ENCODE assay signal across 29 cellular contexts in the genomic region with DNA sequence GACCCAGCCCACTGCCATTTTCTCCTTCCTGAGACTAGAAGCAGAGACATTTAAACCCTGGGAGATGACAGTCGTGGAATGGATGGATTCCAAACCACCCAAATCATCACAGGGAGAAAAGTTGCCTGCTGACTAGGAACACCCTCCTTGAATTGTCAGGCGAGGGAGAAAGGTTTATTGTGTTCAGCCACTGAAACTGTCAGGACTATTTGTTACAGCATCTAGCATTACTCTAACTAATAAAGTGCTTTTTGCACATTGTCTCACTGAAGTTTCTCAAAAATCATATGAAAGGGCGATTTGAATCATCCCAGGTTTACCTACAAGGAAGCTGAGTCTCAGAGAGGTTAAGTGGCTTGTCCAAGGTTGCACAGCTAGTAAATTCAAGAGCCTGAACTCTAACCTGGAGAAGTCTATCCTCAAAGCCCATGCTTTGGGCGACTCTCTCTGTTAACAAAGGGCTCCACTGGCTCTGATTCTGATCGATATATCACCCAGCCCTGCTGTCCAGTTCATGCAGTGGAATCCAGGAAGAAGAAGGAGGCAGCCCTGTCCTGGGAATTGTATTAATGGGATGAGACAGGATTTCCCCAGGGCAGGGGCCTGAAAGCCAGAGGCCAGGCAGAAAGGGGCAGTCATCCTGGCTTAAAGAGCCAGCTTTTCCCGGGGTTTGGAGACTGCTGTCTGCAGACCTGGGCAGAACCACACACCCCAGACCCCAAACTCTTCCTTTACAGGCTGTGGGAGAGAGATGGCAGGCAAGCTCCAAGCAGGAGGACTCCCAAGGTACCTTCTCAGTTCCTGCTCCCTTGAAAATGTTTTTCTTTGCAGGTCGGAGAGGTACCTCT. TPM values are rescaled to one million over a fixed set of nuclear protein-coding genes. Genes with fewer than 3 reads are reported as not detected.
"Had no signal": no experiment of that assay in that cellular context is flagged by ENCODE, and none has a peak within 500 bp of the region (broad histone marks: within the 10 kb centered on the region; RNA-seq: fewer than 3 reads in every experiment).

No MANE protein-coding gene starts in this region.

- H3K36me3 ChIP-seq: brain microvascular endothelial cell, esophagus muscularis mucosa, gastroesophageal sphincter, WERI-Rb-1 had no signal

- H3K4me1 ChIP-seq: esophagus muscularis mucosa, gastroesophageal sphincter had no signal

- ATAC-seq: activated CD4-positive, CD25-positive, alpha-beta regulatory T cell treated with anti-CD3 and anti-CD28 coated beads, Interleukin-2, amount 50 U/mL, for 24 hours; activated CD8-positive, alpha-beta T cell treated with anti-CD3 and anti-CD28 coated beads for 36 hours; activated T-cell treated with anti-CD3 and anti-CD28 coated beads, Interleukin-2, amount 50 U/mL, for 4 hours; activated T-helper 17 cell treated with anti-CD3 and anti-CD28 coated beads, Interleukin-2, amount 50 U/mL, for 72 hours; effector memory CD8-positive, alpha-beta T cell; gastroesophageal sphincter; T-helper 17 cell had no signal

- H3K9me3 ChIP-seq: esophagus muscularis mucosa, gastroesophageal sphincter had no signal

- DNase-seq: activated B cell treated with CpG ODN at 0.5 μM for 24 hours; activated CD4-positive, alpha-beta T cell treated with anti-CD3 and anti-CD28 coated beads for 48 hours; activated CD4-positive, alpha-beta T cell treated with anti-CD3 and anti-CD28 coated beads, Interleukin-2, amount 50 U/mL, for 1 hour; activated CD4-positive, alpha-beta T cell treated with anti-CD3 and anti-CD28 coated beads, Interleukin-2, amount 50 U/mL, for 48 hours; activated CD8-positive, alpha-beta memory T cell treated with anti-CD3 and anti-CD28 coated beads for 24 hours; activated CD8-positive, alpha-beta T cell treated with anti-CD3 and anti-CD28 coated beads for 36 hours; activated effector memory CD4-positive, alpha-beta T cell treated with Interleukin-2 at 50 U/mL for 16 hours; activated gamma-delta T cell treated with Interleukin-2 at 50 U/mL for 16 hours; activated naive CD4-positive, alpha-beta T cell treated with anti-CD3 and anti-CD28 coated beads, Interleukin-2, amount 50 U/mL, for 16 hours; activated naive CD4-positive, alpha-beta T cell treated with Interleukin-2 at 50 U/mL for 16 hours; activated T-cell treated with anti-CD3 and anti-CD28 coated beads, Interleukin-2, amount 50 U/mL, for 4 hours; amniotic stem cell; anterior cingulate cortex; brain microvascular endothelial cell; caudate nucleus; cortex of kidney; dermis blood vessel endothelial cell; effector CD4-positive, alpha-beta T cell; effector memory CD8-positive, alpha-beta T cell; erythroblast; foreskin melanocyte; T-helper 1 cell; T-helper 17 cell; T1000; WERI-Rb-1 had no signal

- H3K4me3 ChIP-seq: esophagus muscularis mucosa, gastroesophageal sphincter had no signal

- H3K27ac ChIP-seq: brain microvascular endothelial cell, esophagus muscularis mucosa, gastroesophageal sphincter, WERI-Rb-1 had no signal

RNA-seq across cellular contexts. Expression of a gene that starts 37.5 kb away (rescaled TPM):
- total RNA-seq: activated B cell treated with CpG ODN at 0.5 μM for 24 hours; activated CD8-positive, alpha-beta T cell treated with anti-CD3 and anti-CD28 coated beads for 36 hours; activated T-helper 17 cell treated with anti-CD3 and anti-CD28 coated beads, Interleukin-2, amount 50 U/mL, for 72 hours had no signal
